In the genomic region with DNA sequence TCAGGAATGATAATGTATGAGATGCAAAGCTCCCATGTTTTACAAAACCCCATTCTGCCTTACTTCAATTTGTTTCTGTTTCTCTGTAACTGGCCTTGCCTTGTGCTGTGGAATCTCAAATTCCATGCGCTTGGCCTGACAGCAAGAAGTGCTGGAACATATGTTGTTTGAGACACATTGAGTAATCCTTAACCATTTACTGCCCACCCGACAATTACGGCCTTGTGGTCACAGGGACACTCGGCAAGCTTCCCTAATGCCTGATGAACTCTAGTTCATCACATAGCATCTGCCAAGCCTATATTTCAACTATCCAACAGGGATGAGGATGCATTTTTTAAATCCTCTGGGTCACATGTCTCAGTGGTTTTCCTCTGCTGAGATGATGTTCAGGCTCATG, we compare ENCODE assay signal across 26 cellular contexts.
DNase-seq lines count a peak whose midpoint lies in the region; TF ChIP-seq lines count a peak whose summit lies in the region.
"Had no signal": no experiment of that assay in that cellular context is flagged by ENCODE, and none has a peak within 500 bp of the region (broad histone marks: within the 10 kb centered on the region; RNA-seq: fewer than 3 reads in every experiment).

No MANE protein-coding gene starts in this region.

- TF ChIP-seq CTCF in hepatocyte (IDR thresholded peaks at IDR 0.05; ENCODE audit: poor library complexity): no peak

- no peaks in the 10 kb centered on the region for H4K20me1 ChIP-seq in hepatocyte (ENCODE audit: insufficient read depth, poor library complexity, severe bottlenecking)

- H3K4me2 ChIP-seq in hepatocyte: no peak overlapping the region

- no peak overlapping the region for H3K27ac Mint-ChIP-seq in activated naive CD4-positive, alpha-beta T cell treated with anti-CD3 and anti-CD28 coated beads, Interleukin-2, amount 10 ng/mL, durations not matched to agents 7 days and 5 days
- H3K27ac Mint-ChIP-seq: activated naive CD8-positive, alpha-beta T cell treated with anti-CD3 and anti-CD28 coated beads, Interleukin-2, amount 10 ng/mL, durations not matched to agents 7 days and 5 days; CD4-positive, alpha-beta T cell; endodermal cell; H9; mesothelial cell of epicardium; stimulated activated effector memory CD8-positive, alpha-beta T cell treated with anti-CD3 and anti-CD28 coated beads, Interleukin-12 subunit alpha, Interleukin-12 subunit beta, amount 100 ng/mL, for 72 hours; T-helper 2 cell treated with Interferon-gamma antibody and Interleukin-4, amounts not matched to agents 5 μg/mL and 100 μg/mL, for 36 hours had no signal

- CTCF ChIA-PET in activated naive CD4-positive, alpha-beta T cell treated with anti-CD3 and anti-CD28 coated beads, Interleukin-2, amount 10 ng/mL, durations not matched to agents 7 days and 5 days (lab: Charles Lee): no interaction called here

- H3K4me1 Mint-ChIP-seq in activated naive CD4-positive, alpha-beta T cell treated with anti-CD3 and anti-CD28 coated beads, Interleukin-2, amount 10 ng/mL, durations not matched to agents 7 days and 5 days: peaks cover 6% of the 10 kb centered on the region
- H3K4me1 Mint-ChIP-seq: activated naive CD8-positive, alpha-beta T cell treated with anti-CD3 and anti-CD28 coated beads, Interleukin-2, amount 10 ng/mL, durations not matched to agents 7 days and 5 days; neural crest cell had no signal

- DNase-seq in AG20443 (ENCODE audit: low spot score): peak; percentile 13
- DNase-seq in KBM-7: peak; percentile 68
- DNase-seq in amniotic epithelial cell (ENCODE audit: low read depth): peak; percentile 52
- peak; percentile 10 for DNase-seq in hepatocyte (ENCODE audit: low spot score)
- no peak for DNase-seq in DMS53 (lab: John Stamatoyannopoulos, UW)
- DNase-seq in activated naive CD4-positive, alpha-beta T cell treated with anti-CD3 and anti-CD28 coated beads, Interleukin-2, amount 10 ng/mL, durations not matched to agents 7 days and 5 days: no peak
- DNase-seq in NCI-H187 treated with DMSO at 0.1 percent for 48 hours (lab: John Stamatoyannopoulos, UW): no peak
- DNase-seq: activated CD8-positive, alpha-beta memory T cell treated with anti-CD3 and anti-CD28 coated beads, Interleukin-2, amount 50 U/mL, for 4 hours; activated naive CD8-positive, alpha-beta T cell treated with anti-CD3 and anti-CD28 coated beads, Interleukin-2, amount 10 ng/mL, durations not matched to agents 7 days and 5 days; CD4-positive, alpha-beta T cell; endodermal cell; H9; heart right ventricle; left lung; NCI-H1930; NCI-H446; NK-92 treated with Interleukin-12 subunit alpha and Interleukin-12 subunit beta, amount 100 ng/mL, for 24 hours; stimulated activated CD4-positive, alpha-beta T cell treated with anti-CD3 and anti-CD28 coated beads, Interleukin-1b, Interleukin-23, amount 100 ng/mL, for 48 hours had no signal

- no peaks in the 10 kb centered on the region for H3K79me2 ChIP-seq in hepatocyte

- no peak overlapping the region for H3K4me3 ChIP-seq in hepatocyte
- H3K4me3 ChIP-seq: coronary artery, heart right ventricle, left lung, skin epidermis, vagina had no signal

- no peaks in the 10 kb centered on the region for H3K4me1 ChIP-seq in hepatocyte (ENCODE audit: insufficient read depth)
- H3K4me1 ChIP-seq: heart right ventricle, left lung, vagina had no signal

- H3K36me3 Mint-ChIP-seq in activated naive CD4-positive, alpha-beta T cell treated with anti-CD3 and anti-CD28 coated beads, Interleukin-2, amount 10 ng/mL, durations not matched to agents 7 days and 5 days: no peaks in the 10 kb centered on the region
- H3K36me3 Mint-ChIP-seq: activated naive CD8-positive, alpha-beta T cell treated with anti-CD3 and anti-CD28 coated beads, Interleukin-2, amount 10 ng/mL, durations not matched to agents 7 days and 5 days; brain; mesothelial cell of epicardium; stimulated activated effector memory CD8-positive, alpha-beta T cell treated with anti-CD3 and anti-CD28 coated beads, Interleukin-12 subunit alpha, Interleukin-12 subunit beta, amount 100 ng/mL, for 72 hours had no signal

- no peaks in the 10 kb centered on the region for H3K36me3 ChIP-seq in hepatocyte (replicated peaks; ENCODE audit: insufficient read depth, low read depth)
- H3K36me3 ChIP-seq: heart right ventricle, left lung, vagina had no signal

- no peaks in the 10 kb centered on the region for H3K9me3 ChIP-seq in hepatocyte (ENCODE audit: low read depth)
- H3K9me3 ChIP-seq: heart right ventricle, left lung, vagina had no signal

- WGBS in hepatocyte (ENCODE audit: low lambda C conversion rate, missing lambda C conversion rate): 60% methylated on average over 4 of the region's 4 CpGs

- H3K27me3 ChIP-seq in hepatocyte: no peaks in the 10 kb centered on the region
- H3K27me3 ChIP-seq: left lung, vagina had no signal

- H2AFZ ChIP-seq in hepatocyte: no peak overlapping the region

- H3K27ac ChIP-seq in hepatocyte: no peak overlapping the region
- H3K27ac ChIP-seq: coronary artery, heart right ventricle, left lung, vagina had no signal

- H3K27me3 Mint-ChIP-seq in activated naive CD4-positive, alpha-beta T cell treated with anti-CD3 and anti-CD28 coated beads, Interleukin-2, amount 10 ng/mL, durations not matched to agents 7 days and 5 days: no peaks in the 10 kb centered on the region
- H3K27me3 Mint-ChIP-seq: activated naive CD8-positive, alpha-beta T cell treated with anti-CD3 and anti-CD28 coated beads, Interleukin-2, amount 10 ng/mL, durations not matched to agents 7 days and 5 days; CD4-positive, alpha-beta T cell had no signal

- no peaks in the 10 kb centered on the region for H3K9me3 Mint-ChIP-seq in activated naive CD4-positive, alpha-beta T cell treated with anti-CD3 and anti-CD28 coated beads, Interleukin-2, amount 10 ng/mL, durations not matched to agents 7 days and 5 days
- H3K9me3 Mint-ChIP-seq: activated naive CD8-positive, alpha-beta T cell treated with anti-CD3 and anti-CD28 coated beads, Interleukin-2, amount 10 ng/mL, durations not matched to agents 7 days and 5 days; CD4-positive, alpha-beta T cell; neural crest cell; stimulated activated effector memory CD8-positive, alpha-beta T cell treated with anti-CD3 and anti-CD28 coated beads, Interleukin-12 subunit alpha, Interleukin-12 subunit beta, amount 100 ng/mL, for 72 hours; T-helper 2 cell treated with Interferon-gamma antibody and Interleukin-4, amounts not matched to agents 5 μg/mL and 100 μg/mL, for 36 hours had no signal

- in situ Hi-C loops in KBM-7 (cut with MboI; ENCODE audit: low pct_unique_long_range_greater_than_20kb, low sequenced_read_pairs): no loop called here

- no peak overlapping the region for H3K4me3 Mint-ChIP-seq in activated naive CD4-positive, alpha-beta T cell treated with anti-CD3 and anti-CD28 coated beads, Interleukin-2, amount 10 ng/mL, durations not matched to agents 7 days and 5 days
- H3K4me3 Mint-ChIP-seq: activated naive CD8-positive, alpha-beta T cell treated with anti-CD3 and anti-CD28 coated beads, Interleukin-2, amount 10 ng/mL, durations not matched to agents 7 days and 5 days; brain; CD4-positive, alpha-beta T cell; endodermal cell; H9; mesothelial cell of epicardium; neural crest cell; stimulated activated effector memory CD8-positive, alpha-beta T cell treated with anti-CD3 and anti-CD28 coated beads, Interleukin-12 subunit alpha, Interleukin-12 subunit beta, amount 100 ng/mL, for 72 hours; T-helper 2 cell treated with Interferon-gamma antibody and Interleukin-4, amounts not matched to agents 5 μg/mL and 100 μg/mL, for 36 hours had no signal

- no peaks in the 10 kb centered on the region for H3K9me2 ChIP-seq in hepatocyte (replicated peaks; ENCODE audit: insufficient read depth)

Comparison
In these comparisons a context has a peak if more than half of its experiments do, and no peak if none do; other contexts are left out.
1. DNase-seq: peak in AG20443 (single experiment), KBM-7 (single experiment), amniotic epithelial cell (single experiment) and hepatocyte (single experiment); none in DMS53 (single experiment), activated naive CD4-positive, alpha-beta T cell treated with anti-CD3 and anti-CD28 coated beads, Interleukin-2, amount 10 ng/mL, durations not matched to agents 7 days and 5 days (single experiment) and NCI-H187 treated with DMSO at 0.1 percent for 48 hours (single experiment).